ENCODE assay signal across 1 cellular context in genomic region chrX:151631822-151632221, GRCh38.
A peak's percentile ranks its signal among the peaks of the same experiment; 100 is the strongest.
TF ChIP-seq lines count a peak whose summit lies in the region.

No MANE protein-coding gene starts in this region.

TF ChIP-seq in K562, 482 proteins besides CTCF, POLR2A, EP300 and RAD21 (continued from another document):
- no peak for TF ChIP-seq ZFP1 (CRISPR knock-in tag; IDR thresholded peaks at IDR 0.05)
- no peak for TF ChIP-seq ZNF77 (CRISPR knock-in tag; IDR thresholded peaks at IDR 0.05)
- TF ChIP-seq MED1 (CRISPR knock-in tag; IDR thresholded peaks at IDR 0.05; ENCODE audit: borderline replicate concordance), result no peak
- TF ChIP-seq BRD9 (IDR thresholded peaks at IDR 0.05; ENCODE audit: low read depth, partially characterized antibody), result no peak
- no peak for TF ChIP-seq CHCHD3 (CRISPR knock-in tag; IDR thresholded peaks at IDR 0.05)
- TF ChIP-seq CBFB (CRISPR knock-in tag; IDR thresholded peaks at IDR 0.05), result no peak
- no peak for TF ChIP-seq PCBP2 (IDR thresholded peaks at IDR 0.05; ENCODE audit: low read depth, low read length, poor library complexity, severe bottlenecking)
- peak; percentile 48 for TF ChIP-seq CBFA2T2 (conservative IDR thresholded peaks at IDR 0.05)
- no peak for TF ChIP-seq CREB1 (IDR thresholded peaks at IDR 0.05)
- no peak for TF ChIP-seq CREB1 (CRISPR knock-in tag; IDR thresholded peaks at IDR 0.05)
- TF ChIP-seq NCOA1 (IDR thresholded peaks at IDR 0.05; ENCODE audit: low read depth), result no peak
- no peak for TF ChIP-seq THRA (IDR thresholded peaks at IDR 0.05)
- TF ChIP-seq OTX1 (CRISPR knock-in tag; IDR thresholded peaks at IDR 0.05), result no peak
- no peak for TF ChIP-seq ZNF398 (CRISPR knock-in tag; IDR thresholded peaks at IDR 0.05)
- TF ChIP-seq FOSL1 (tag; conservative IDR thresholded peaks at IDR 0.05), result no peak
- no peak for TF ChIP-seq TEAD2 (tag; IDR thresholded peaks at IDR 0.05)
- TF ChIP-seq HNRNPLL (IDR thresholded peaks at IDR 0.05; ENCODE audit: low read depth, low read length, poor library complexity, severe bottlenecking), result no peak
- no peak for TF ChIP-seq KLF13 (tag; IDR thresholded peaks at IDR 0.05; ENCODE audit: borderline replicate concordance, low read depth)
- TF ChIP-seq ZNF561 (CRISPR knock-in tag; conservative IDR thresholded peaks at IDR 0.05), result no peak
- no peak for TF ChIP-seq ZNF282 (CRISPR knock-in tag; IDR thresholded peaks at IDR 0.05)
- peak; percentile 17; the same call in 1 of the 2 replicates for TF ChIP-seq TCF3 (CRISPR knock-in tag; IDR thresholded peaks at IDR 0.05)
- TF ChIP-seq ARID1B (IDR thresholded peaks at IDR 0.05), result peak; percentile 42; the same call in 1 of the 2 replicates
- TF ChIP-seq ZNF444 (CRISPR knock-in tag; IDR thresholded peaks at IDR 0.05), result no peak
- TF ChIP-seq ZNF583 (CRISPR knock-in tag; IDR thresholded peaks at IDR 0.05), result no peak
- no peak for TF ChIP-seq ZFP30 (CRISPR knock-in tag; IDR thresholded peaks at IDR 0.05; ENCODE audit: borderline replicate concordance)
- TF ChIP-seq STAT6 (CRISPR knock-in tag; IDR thresholded peaks at IDR 0.05), result no peak
- TF ChIP-seq E4F1 (CRISPR knock-in tag; IDR thresholded peaks at IDR 0.05; ENCODE audit: borderline replicate concordance), result no peak
- TF ChIP-seq ZC3H11A (IDR thresholded peaks at IDR 0.05; ENCODE audit: low read depth, low read length), result no peak
- no peak for TF ChIP-seq FOXP4 (CRISPR knock-in tag; IDR thresholded peaks at IDR 0.05; ENCODE audit: borderline replicate concordance)
- no peak for TF ChIP-seq POLR2B (IDR thresholded peaks at IDR 0.05; ENCODE audit: low read depth, partially characterized antibody)
